In genomic region chr1:223133824-223134435, GRCh38 we compare ENCODE assay signal across 8 cellular contexts. TPM values are rescaled to one million over a fixed set of nuclear protein-coding genes. Genes with fewer than 3 reads are reported as not detected.
DNase-seq lines count a peak whose midpoint lies in the region; ATAC-seq and TF ChIP-seq lines count a peak whose summit lies in the region.

No MANE protein-coding gene starts in this region.

- WGBS in esophagus squamous epithelium, 2 donors = 2 to 4% methylated on average over 10 to 23 of the region's 23 CpGs

- peaks cover 0 to 4% (median 0%) of the 10 kb centered on the region in 7 donors for H3K9me3 Mint-ChIP-seq in naive B cell

- peaks cover 0 to 5% of the 10 kb centered on the region in 2 donors for H3K36me3 Mint-ChIP-seq in naive B cell

- H3K27ac ChIP-seq in Peyer's patch = peak overlapping the region in 2 of 4 donors; percentile 27 to 40
- peak overlapping the region; percentile 75 to 89 (median 79) for H3K27ac ChIP-seq in esophagus squamous epithelium

- peak overlapping the region; percentile 44 to 86 (median 80) for H3K4me3 Mint-ChIP-seq in naive B cell

- in situ Hi-C loops in Caki2 (cut with HindIII; ENCODE audit: low pct_unique_long_range_greater_than_20kb, low sequenced_read_pairs) = no loop called here

- peak; percentile 91 for ATAC-seq in GM21619 (IDR thresholded peaks at IDR 0.05; ENCODE audit: unreplicated experiment)
- peak; percentile 79 to 83 for ATAC-seq in naive B cell (ENCODE audit: low read depth in 2 of 2)

- peaks cover 0 to 19% (median 6%) of the 10 kb centered on the region in 4 donors for H3K4me1 ChIP-seq in Peyer's patch
- H3K4me1 ChIP-seq in esophagus squamous epithelium = peaks cover 39 to 61% (median 41%) of the 10 kb centered on the region in 3 donors

- H3K36me3 ChIP-seq in Peyer's patch (no peaks in the 10 kb centered on the region), esophagus squamous epithelium (peaks cover 0 to 35% (median 0%) of the 10 kb centered on the region in 3 donors)

- H3K27me3 ChIP-seq in Peyer's patch = no peaks in the 10 kb centered on the region
- no peaks in the 10 kb centered on the region for H3K27me3 ChIP-seq in esophagus squamous epithelium

- TF ChIP-seq CTCF in Peyer's patch (IDR thresholded peaks at IDR 0.05) (peak; percentile 78 to 97 (median 88)), esophagus squamous epithelium (IDR thresholded peaks at IDR 0.05) (peak; percentile 91 to 97 (median 96))

- H3K4me1 Mint-ChIP-seq in naive B cell = peaks cover 8 to 16% (median 13%) of the 10 kb centered on the region in 3 donors

- peak overlapping the region; percentile 40 for H3K4me3 ChIP-seq in Jurkat, Clone E6-1 (ENCODE audit: low read length)
- peak overlapping the region; percentile 2 to 47 (median 37) for H3K4me3 ChIP-seq in Peyer's patch
- peak overlapping the region in 3 of 4 donors; percentile 38 to 60 (median 42) for H3K4me3 ChIP-seq in esophagus squamous epithelium

- H3K9me3 ChIP-seq in Peyer's patch (no peaks in the 10 kb centered on the region), esophagus squamous epithelium (no peaks in the 10 kb centered on the region)

- no peak overlapping the region for H3K27ac Mint-ChIP-seq in naive B cell

- intact Hi-C loops in esophagus squamous epithelium (cut with DNase I) = loop anchor here (10.0 kb wide), 3 partner anchors 111 to 541 kb away; no protein-coding TSS in a partner anchor

- DNase-seq in Caki2 (ENCODE audit: low read depth) = peak; percentile 69
- DNase-seq in Jurkat, Clone E6-1 (ENCODE audit: low read depth, low spot score) = peak; percentile 58
- peak; percentile 73 to 92 (median 84) for DNase-seq in Peyer's patch
- DNase-seq in activated T-cell treated with anti-CD3 and anti-CD28 coated beads, Interleukin-2, amount 50 U/mL, for 48 hours = peak; percentile 84 to 86
- DNase-seq in esophagus squamous epithelium (lab: John Stamatoyannopoulos, UW) = peak; percentile 22
- DNase-seq in naive B cell = peak; percentile 67
- DNase-seq in stimulated activated CD8-positive, alpha-beta memory T cell treated with anti-CD3 and anti-CD28 coated beads, Interleukin-7, amount 100 ng/mL, for 4 hours (ENCODE audit: low read depth in 2 of 2) = peak; percentile 63

- TF ChIP-seq POLR2A in Peyer's patch (IDR thresholded peaks at IDR 0.05) = no peak
- no peak for TF ChIP-seq POLR2A in esophagus squamous epithelium (IDR thresholded peaks at IDR 0.05)

- H3K27me3 Mint-ChIP-seq in naive B cell = peaks cover 67 to 85% (median 74%) of the 10 kb centered on the region in 3 donors

RNA-seq across cellular contexts. Expression of gene TLR5, which starts 9.1 kb away (rescaled TPM):
- 0.64 TPM in 1 of 2 replicates, not detected in the other for total RNA-seq in Caki2 (2014; rRNA removed; shearing (Covaris generic); ENCODE audit: low replicate concordance)
- polyA plus RNA-seq in Jurkat, Clone E6-1 (2012; ENCODE audit: insufficient read depth, insufficient read length) = 1.5 TPM
- total RNA-seq in Peyer's patch = 1 to 10 TPM in 3 of 4 donors, under 1 TPM in 1; 0.85 to 6.6 (median 2.3) TPM
- total RNA-seq in esophagus squamous epithelium = 1 to 10 TPM; 5.1 to 9.3 (median 9.2) TPM
- under 1 TPM in 4 of 6 donors, not detected in 2; 0.24 to 0.91 (median 0.35) TPM for polyA plus RNA-seq in naive B cell (ENCODE audit: low read depth in 6 of 6)

Comparison
In these comparisons a context has a peak if more than half of its experiments do, and no peak if none do; other contexts are left out.
1. DNase-seq: peak in every context shown above with its lines; median percentile 85 in activated T-cell treated with anti-CD3 and anti-CD28 coated beads, Interleukin-2, amount 50 U/mL, for 48 hours; 84 in Peyer's patch; 69 in Caki2; 67 in naive B cell; 63 in stimulated activated CD8-positive, alpha-beta memory T cell treated with anti-CD3 and anti-CD28 coated beads, Interleukin-7, amount 100 ng/mL, for 4 hours; 58 in Jurkat, Clone E6-1; 22 in esophagus squamous epithelium.